ENCODE assay signal across 10 cellular contexts in the genomic region with DNA sequence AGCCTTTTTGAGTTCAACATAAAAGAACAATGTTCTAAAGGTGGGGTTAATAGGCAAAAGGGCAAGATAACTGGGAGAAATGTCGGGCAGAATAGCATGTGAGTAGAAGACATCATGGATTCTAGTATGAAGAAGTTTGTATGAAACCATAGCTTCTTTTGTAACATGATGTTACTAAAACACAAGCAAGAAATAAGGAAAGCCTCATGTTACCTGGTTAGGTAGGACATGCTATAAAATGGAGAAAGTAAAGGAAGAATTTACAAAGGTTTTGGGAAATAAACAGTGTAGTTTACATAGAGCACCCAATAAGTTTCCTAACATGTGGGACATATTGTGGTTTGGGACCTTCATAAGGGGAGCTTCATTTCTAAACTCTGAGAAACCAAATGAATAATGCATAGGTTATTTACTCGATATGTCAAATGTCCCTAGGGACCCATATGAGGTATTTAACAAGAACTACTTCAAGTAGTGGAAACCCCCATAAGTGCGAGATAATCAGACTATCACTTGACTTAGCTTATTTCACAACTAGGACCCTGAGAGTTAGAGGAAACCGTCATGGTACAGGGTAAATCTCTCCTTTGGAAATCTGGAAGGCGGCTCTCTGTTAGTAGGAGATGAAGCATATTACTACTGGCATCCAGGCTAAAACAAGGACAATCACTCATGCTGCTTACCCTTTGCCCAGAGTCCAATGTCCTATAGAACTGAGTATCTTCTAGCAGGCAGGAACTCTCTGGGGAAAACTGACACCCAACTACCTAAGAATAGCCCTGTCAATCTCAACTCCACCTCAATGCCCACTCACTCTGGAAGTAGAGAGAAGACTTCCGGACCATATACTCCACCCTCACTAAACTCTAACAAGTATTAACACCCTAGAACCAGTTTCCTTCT. TPM values are rescaled to one million over a fixed set of nuclear protein-coding genes. Genes with fewer than 3 reads are reported as not detected.
DNase-seq lines count a peak whose midpoint lies in the region; ATAC-seq and TF ChIP-seq lines count a peak whose summit lies in the region.
"Had no signal": no experiment of that assay in that cellular context is flagged by ENCODE, and none has a peak within 500 bp of the region (broad histone marks: within the 10 kb centered on the region; RNA-seq: fewer than 3 reads in every experiment).

No MANE protein-coding gene starts in this region.

- TF ChIP-seq CTCF in colonic mucosa (IDR thresholded peaks at IDR 0.05), result no peak
- no peak for TF ChIP-seq CTCF in sigmoid colon (IDR thresholded peaks at IDR 0.05)

- H3K4me3 ChIP-seq in colonic mucosa (no peak overlapping the region), sigmoid colon (no peak overlapping the region)
- H3K4me3 ChIP-seq: pancreas had no signal

- H3K4me1 ChIP-seq in colonic mucosa, result no peaks in the 10 kb centered on the region
- no peaks in the 10 kb centered on the region for H3K4me1 ChIP-seq in sigmoid colon
- H3K4me1 ChIP-seq: pancreas had no signal

- DNase-seq in left colon (no peak), NCI-H82 treated with DMSO at 0.1 percent for 48 hours (lab: John Stamatoyannopoulos, UW; ENCODE audit: unreplicated experiment) (no peak), colonic mucosa (no peak), sigmoid colon (no peak)
- no peak for DNase-seq in activated naive CD4-positive, alpha-beta T cell (lab: John Stamatoyannopoulos, UW)
- DNase-seq: pancreas, T-cell had no signal

- H3K27me3 ChIP-seq in colonic mucosa, result no peaks in the 10 kb centered on the region
- H3K27me3 ChIP-seq in sigmoid colon, result no peaks in the 10 kb centered on the region
- H3K27me3 ChIP-seq: pancreas had no signal

- no peaks in the 10 kb centered on the region for H3K9me3 ChIP-seq in colonic mucosa
- H3K9me3 ChIP-seq in sigmoid colon, result no peaks in the 10 kb centered on the region
- H3K9me3 ChIP-seq: pancreas had no signal

- ATAC-seq in GM18505 (IDR thresholded peaks at IDR 0.05; ENCODE audit: unreplicated experiment), result no peak
- ATAC-seq in GM21423 (IDR thresholded peaks at IDR 0.05; ENCODE audit: unreplicated experiment), result peak; percentile 73
- ATAC-seq in HG03354 (IDR thresholded peaks at IDR 0.05; ENCODE audit: poor library complexity, severe bottlenecking, unreplicated experiment), result peak; percentile 80
- peak; percentile 94 for ATAC-seq in left colon
- ATAC-seq: T-cell had no signal

- no peak for TF ChIP-seq EP300 in sigmoid colon (IDR thresholded peaks at IDR 0.05)

- H3K9ac ChIP-seq in colonic mucosa (ENCODE audit: low read depth in 2 of 2, low read length in 2 of 2), result no peak overlapping the region

- TF ChIP-seq POLR2A in GM18505 (IDR thresholded peaks at IDR 0.05; ENCODE audit: borderline replicate concordance, extremely low read depth, insufficient read depth, insufficient read length) (peak; percentile 16), sigmoid colon (IDR thresholded peaks at IDR 0.05) (no peak)

- H3K27ac ChIP-seq in colonic mucosa (no peak overlapping the region), sigmoid colon (no peak overlapping the region)
- H3K27ac ChIP-seq: pancreas had no signal

- H3K36me3 ChIP-seq in colonic mucosa (no peaks in the 10 kb centered on the region), sigmoid colon (peaks cover 0 to 3% (median 0%) of the 10 kb centered on the region in 4 donors)
- H3K36me3 ChIP-seq: pancreas had no signal

- intact Hi-C loops in left colon (cut with DNase I, micrococcal nuclease) (no loop called here), colonic mucosa (cut with DNase I) (no loop called here), sigmoid colon (cut with DNase I) (no loop called here)

- WGBS in sigmoid colon, 2 donors, result 84 to 85% methylated on average over 6 of the region's 6 CpGs

RNA-seq across cellular contexts. Expression of a gene that starts 57.5 kb away (rescaled TPM):
- total RNA-seq in left colon (10 to 100 TPM; 48.0 to 57.6 TPM), colonic mucosa (10 to 100 TPM; 48.5 to 57.6 TPM), sigmoid colon (10 to 100 TPM; 56.3 to 79.3 (median 78.4) TPM)
- 10 to 100 TPM; 35.4 to 62.7 (median 51.6) TPM for polyA plus RNA-seq in sigmoid colon
